In the genomic region with DNA sequence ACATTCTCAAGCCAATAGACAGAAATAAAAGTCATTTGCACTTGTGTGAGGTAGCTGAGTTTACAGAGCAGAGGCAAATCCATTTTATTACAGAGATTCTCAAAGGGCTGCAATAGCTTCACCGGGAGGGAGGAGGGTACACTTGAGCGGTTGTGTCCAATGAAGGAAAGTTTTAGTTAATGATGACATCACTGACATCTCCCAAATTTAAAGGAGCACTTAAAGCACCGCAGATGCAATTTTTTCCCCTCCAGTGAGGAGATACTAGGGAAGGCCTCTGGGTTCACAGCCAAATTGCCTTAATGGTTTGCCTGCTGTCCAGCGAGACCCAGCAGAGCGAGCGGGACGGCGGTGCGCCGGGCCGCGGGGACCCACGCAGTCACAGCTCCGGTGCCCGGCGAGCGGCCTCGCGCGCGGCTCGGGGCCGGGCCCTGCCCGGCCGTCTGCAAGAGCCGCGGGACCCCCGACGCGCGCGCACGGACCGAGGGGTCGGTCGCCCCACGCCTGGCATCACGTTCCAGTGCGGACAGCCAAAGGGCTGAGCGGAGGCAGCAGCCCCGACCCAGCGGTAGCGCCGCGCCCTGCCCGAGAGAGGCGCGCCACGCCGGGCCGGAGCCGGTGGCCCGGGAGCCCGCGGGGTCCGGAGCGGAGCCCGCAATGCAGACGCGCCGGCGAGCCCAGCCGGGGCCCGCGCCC, we compare ENCODE assay signal across 1 cellular context.
TF ChIP-seq lines count a peak whose summit lies in the region.

No MANE protein-coding gene starts in this region.

TF ChIP-seq in HEK293, 187 proteins besides CTCF, POLR2A, EP300 and RAD21 (continued from another document):
- TF ChIP-seq ZNF658 (tag by site-specific recombination; IDR thresholded peaks at IDR 0.05) = no peak
- TF ChIP-seq, protein P1, sequence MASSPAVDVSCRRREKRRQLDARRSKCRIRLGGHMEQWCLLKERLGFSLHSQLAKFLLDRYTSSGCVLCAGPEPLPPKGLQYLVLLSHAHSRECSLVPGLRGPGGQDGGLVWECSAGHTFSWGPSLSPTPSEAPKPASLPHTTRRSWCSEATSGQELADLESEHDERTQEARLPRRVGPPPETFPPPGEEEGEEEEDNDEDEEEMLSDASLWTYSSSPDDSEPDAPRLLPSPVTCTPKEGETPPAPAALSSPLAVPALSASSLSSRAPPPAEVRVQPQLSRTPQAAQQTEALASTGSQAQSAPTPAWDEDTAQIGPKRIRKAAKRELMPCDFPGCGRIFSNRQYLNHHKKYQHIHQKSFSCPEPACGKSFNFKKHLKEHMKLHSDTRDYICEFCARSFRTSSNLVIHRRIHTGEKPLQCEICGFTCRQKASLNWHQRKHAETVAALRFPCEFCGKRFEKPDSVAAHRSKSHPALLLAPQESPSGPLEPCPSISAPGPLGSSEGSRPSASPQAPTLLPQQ (tag by site-specific recombination; IDR thresholded peaks at IDR 0.05) = peak; percentile 43; the same call in 1 of the 2 replicates
- TF ChIP-seq ZFP69B (tag by site-specific recombination; IDR thresholded peaks at IDR 0.05) = peak; percentile 47; the same call in 1 of the 2 replicates
